ENCODE assay signal across 8 cellular contexts in genomic region chr18:77004555-77005380, GRCh38.
A peak's percentile ranks its signal among the peaks of the same experiment; 100 is the strongest.
DNase-seq lines count a peak whose midpoint lies in the region; ATAC-seq and TF ChIP-seq lines count a peak whose summit lies in the region.

No MANE protein-coding gene starts in this region.

- H3K36me3 ChIP-seq in BLaER1 treated with 17β-estradiol and CSF1 and Interleukin-3, amounts not matched to agents 10 nM and 100 nM, result peaks cover 0 to 34% (median 10%) of the 10 kb centered on the region in 11 experiments; a peak in 12 of 22 replicates

- DNase-seq in HL-60 (ENCODE audit: low read depth in 1 of 2, low spot score in 1 of 2), result peak; percentile 80 to 96
- peak; percentile 38 for DNase-seq in activated CD8-positive, alpha-beta T cell treated with anti-CD3 and anti-CD28 coated beads, Interleukin-2, amount 10 ng/mL, durations not matched to agents 7 days and 5 days
- DNase-seq in midbrain (lab: John Stamatoyannopoulos, UW), result peak; percentile 46
- DNase-seq in NCI-H1048 (lab: John Stamatoyannopoulos, UW), result no peak
- DNase-seq in NCI-H1092 (lab: John Stamatoyannopoulos, UW), result no peak
- no peak for DNase-seq in NCI-H1930 (lab: John Stamatoyannopoulos, UW)

- peak; percentile 49 for ATAC-seq in activated CD8-positive, alpha-beta T cell treated with anti-CD3 and anti-CD28 coated beads, Interleukin-2, amount 10 ng/mL, durations not matched to agents 7 days and 5 days
- ATAC-seq in SK-N-SH treated with all-trans-retinoic acid at 6 μM for 48 hours, result no peak

- peak overlapping the region in 6 of 10 experiments; percentile 12 to 54 (median 39); a peak in 12 of 20 replicates for H3K4me3 ChIP-seq in BLaER1 treated with 17β-estradiol and CSF1 and Interleukin-3, amounts not matched to agents 10 nM and 100 nM
- peak overlapping the region; percentile 27 for H3K4me3 ChIP-seq in HL-60 (replicated peaks; ENCODE audit: insufficient read depth, low read length)

- peaks cover 0 to 52% (median 26%) of the 10 kb centered on the region in 11 experiments; a peak in 17 of 22 replicates for H4K20me1 ChIP-seq in BLaER1 treated with 17β-estradiol and CSF1 and Interleukin-3, amounts not matched to agents 10 nM and 100 nM

- H3K36me3 Mint-ChIP-seq in activated CD8-positive, alpha-beta T cell treated with anti-CD3 and anti-CD28 coated beads, Interleukin-2, amount 10 ng/mL, durations not matched to agents 7 days and 5 days (ENCODE audit: low read depth), result peaks cover 11% of the 10 kb centered on the region

- H3K4me1 Mint-ChIP-seq in activated CD8-positive, alpha-beta T cell treated with anti-CD3 and anti-CD28 coated beads, Interleukin-2, amount 10 ng/mL, durations not matched to agents 7 days and 5 days (ENCODE audit: low read depth), result peaks cover 49% of the 10 kb centered on the region

- no peak for TF ChIP-seq CTCF in HL-60 (IDR thresholded peaks at IDR 0.05; ENCODE audit: insufficient read depth, low read length)

- POLR2A ChIA-PET in activated CD8-positive, alpha-beta T cell treated with anti-CD3 and anti-CD28 coated beads, Interleukin-2, amount 10 ng/mL, durations not matched to agents 7 days and 5 days (lab: Charles Lee), result interaction anchor here (0.5 to 1.1 kb wide), 4 partner anchors 8 to 157 kb away, joined by 3 to 5 read pairs (median 3); partner anchors contain the start of gene MBP

- peak overlapping the region; percentile 71 to 95 (median 87) for H3K4me2 ChIP-seq in BLaER1 treated with 17β-estradiol and CSF1 and Interleukin-3, amounts not matched to agents 10 nM and 100 nM

- H3K4me3 Mint-ChIP-seq in activated CD8-positive, alpha-beta T cell treated with anti-CD3 and anti-CD28 coated beads, Interleukin-2, amount 10 ng/mL, durations not matched to agents 7 days and 5 days, result peak overlapping the region; percentile 61

- H3K27me3 ChIP-seq in BLaER1 treated with 17β-estradiol and CSF1 and Interleukin-3, amounts not matched to agents 10 nM and 100 nM, result no peaks in the 10 kb centered on the region; a peak in 1 of 22 replicates
- H3K27me3 ChIP-seq in HL-60 (ENCODE audit: insufficient read depth, poor library complexity, severe bottlenecking), result no peaks in the 10 kb centered on the region

- H3K4me1 ChIP-seq in BLaER1 treated with 17β-estradiol and CSF1 and Interleukin-3, amounts not matched to agents 10 nM and 100 nM, result peaks cover 56 to 90% (median 65%) of the 10 kb centered on the region in 10 experiments

- peak overlapping the region; percentile 33 to 80 (median 57); a peak in 18 of 22 replicates for H3K9ac ChIP-seq in BLaER1 treated with 17β-estradiol and CSF1 and Interleukin-3, amounts not matched to agents 10 nM and 100 nM

- CTCF ChIA-PET in activated CD8-positive, alpha-beta T cell treated with anti-CD3 and anti-CD28 coated beads, Interleukin-2, amount 10 ng/mL, durations not matched to agents 7 days and 5 days (lab: Charles Lee), result interaction anchor here (0.9 to 7.8 kb wide), 7 partner anchors 8 to 207 kb away, joined by 3 to 78 read pairs (median 6); no protein-coding TSS in a partner anchor

- no peaks in the 10 kb centered on the region for H3K9me3 ChIP-seq in BLaER1 treated with 17β-estradiol and CSF1 and Interleukin-3, amounts not matched to agents 10 nM and 100 nM (replicated peaks in 1 of 11)

- no peaks in the 10 kb centered on the region for H3K27me3 Mint-ChIP-seq in activated CD8-positive, alpha-beta T cell treated with anti-CD3 and anti-CD28 coated beads, Interleukin-2, amount 10 ng/mL, durations not matched to agents 7 days and 5 days (ENCODE audit: low read depth)

- H3K27ac Mint-ChIP-seq in activated CD8-positive, alpha-beta T cell treated with anti-CD3 and anti-CD28 coated beads, Interleukin-2, amount 10 ng/mL, durations not matched to agents 7 days and 5 days, result peak overlapping the region; percentile 70

- H3K9me3 Mint-ChIP-seq in activated CD8-positive, alpha-beta T cell treated with anti-CD3 and anti-CD28 coated beads, Interleukin-2, amount 10 ng/mL, durations not matched to agents 7 days and 5 days (ENCODE audit: insufficient read depth), result no peaks in the 10 kb centered on the region

- H3K27ac ChIP-seq in BLaER1 treated with 17β-estradiol and CSF1 and Interleukin-3, amounts not matched to agents 10 nM and 100 nM, result peak overlapping the region in 9 of 11 experiments; percentile 50 to 83 (median 77); a peak in 17 of 22 replicates
- peak overlapping the region; percentile 48 for H3K27ac ChIP-seq in HL-60 (replicated peaks)

TF ChIP-seq in SK-N-SH treated with all-trans-retinoic acid at 6 μM for 48 hours, 23 proteins besides CTCF, POLR2A, EP300 and RAD21:
- TF ChIP-seq TOX (CRISPR knock-in tag; IDR thresholded peaks at IDR 0.05; ENCODE audit: borderline replicate concordance), result no peak

Comparison
In these comparisons a context has a peak if more than half of its experiments do, and no peak if none do; other contexts are left out.
1. DNase-seq: peak in HL-60 (2 of 2), activated CD8-positive, alpha-beta T cell treated with anti-CD3 and anti-CD28 coated beads, Interleukin-2, amount 10 ng/mL, durations not matched to agents 7 days and 5 days (single experiment) and midbrain (single experiment); none in NCI-H1048 (single experiment), NCI-H1092 (single experiment) and NCI-H1930 (0 of 2).